ENCODE assay signal across 21 cellular contexts in genomic region chr22:48882636-48883200, GRCh38.
DNase-seq lines count a peak whose midpoint lies in the region; ATAC-seq and TF ChIP-seq lines count a peak whose summit lies in the region.
"Had no signal": no experiment of that assay in that cellular context is flagged by ENCODE, and none has a peak within 500 bp of the region (broad histone marks: within the 10 kb centered on the region; RNA-seq: fewer than 3 reads in every experiment).

No MANE protein-coding gene starts in this region.

- no peaks in the 10 kb centered on the region for H3K36me3 ChIP-seq in endodermal cell (ENCODE audit: control insufficient read depth, insufficient read depth, low read length)
- H3K36me3 ChIP-seq: BE2C had no signal

- H3K4me1 Mint-ChIP-seq in endodermal cell (peaks cover 3% of the 10 kb centered on the region), osteocyte (ENCODE audit: unreplicated experiment) (no peaks in the 10 kb centered on the region)

- H3K9me3 ChIP-seq in endodermal cell (ENCODE audit: control insufficient read depth, low read length) = no peaks in the 10 kb centered on the region
- H3K9me3 ChIP-seq: BE2C had no signal

- no peak overlapping the region for H3K4me3 Mint-ChIP-seq in endodermal cell
- H3K4me3 Mint-ChIP-seq in osteocyte (ENCODE audit: unreplicated experiment) = no peak overlapping the region

- ATAC-seq in left ventricle myocardium superior (no peak), left cardiac atrium (no peak), HG03520 (IDR thresholded peaks at IDR 0.05; ENCODE audit: unreplicated experiment) (no peak)

- H3K4me3 ChIP-seq in endodermal cell (ENCODE audit: low read length) = no peak overlapping the region
- H3K4me3 ChIP-seq: GM23248 had no signal

- WGBS in endodermal cell (ENCODE audit: insufficient coverage in 1 of 2, insufficient read length in 1 of 2), 2 experiments = 86 to 88% methylated on average over 12 to 17 of the region's 17 CpGs

- H3K27ac ChIP-seq in endodermal cell (ENCODE audit: low read depth, low read length) = no peak overlapping the region
- H3K27ac ChIP-seq: GM23248, KMS-11 had no signal

- no peaks in the 10 kb centered on the region for H3K27me3 ChIP-seq in endodermal cell (ENCODE audit: control insufficient read depth, insufficient read depth, low read length, poor library complexity, severe bottlenecking)
- H3K27me3 ChIP-seq: BE2C had no signal

- H3K27ac Mint-ChIP-seq in endodermal cell (no peak overlapping the region), osteocyte (ENCODE audit: unreplicated experiment) (no peak overlapping the region)

- DNase-seq in left ventricle myocardium superior (peak; percentile 10), left cardiac atrium (no peak), endodermal cell (peak; percentile 27), osteocyte (ENCODE audit: extremely low spot score, unreplicated experiment) (peak; percentile 79), NCI-H2227 treated with DMSO at 0.1 percent for 48 hours (lab: John Stamatoyannopoulos, UW) (no peak)
- no peak for DNase-seq in activated T-cell treated with anti-CD3 and anti-CD28 coated beads, Interleukin-2, amount 50 U/mL, for 1 hour
- DNase-seq: BE2C, DMS53, GDM1, GM23248, HCEC 1CT, MV-4-11, NCI-H1694, NCI-H2081 treated with DMSO at 0.1 percent for 48 hours, NCI-H2171 treated with DMSO at 0.1 percent for 48 hours, NCI-H446, NCI-H526, OCI-M1, SHP77 treated with DMSO at 0.1 percent for 48 hours had no signal

- no peaks in the 10 kb centered on the region for H3K27me3 Mint-ChIP-seq in endodermal cell (ENCODE audit: insufficient read depth)
- peaks cover 4% of the 10 kb centered on the region for H3K27me3 Mint-ChIP-seq in osteocyte (ENCODE audit: unreplicated experiment)

- H3K9ac ChIP-seq in endodermal cell (ENCODE audit: extremely low read depth, low read length, poor library complexity, severe bottlenecking) = no peak overlapping the region
- H3K9ac ChIP-seq: GM23248, KMS-11 had no signal

- intact Hi-C loops in left ventricle myocardium superior (cut with micrococcal nuclease) = no loop called here
- intact Hi-C loops in left cardiac atrium (cut with DNase I) = no loop called here

- H3K9me3 Mint-ChIP-seq in endodermal cell (no peaks in the 10 kb centered on the region), osteocyte (ENCODE audit: unreplicated experiment) (no peaks in the 10 kb centered on the region)

- H3K36me3 Mint-ChIP-seq in endodermal cell (ENCODE audit: low read depth) (no peaks in the 10 kb centered on the region), osteocyte (ENCODE audit: unreplicated experiment) (no peaks in the 10 kb centered on the region)

- H3K4me1 ChIP-seq in endodermal cell (ENCODE audit: control insufficient read depth, insufficient read depth, low read length) = no peaks in the 10 kb centered on the region
- H3K4me1 ChIP-seq: BE2C had no signal

- no peak for TF ChIP-seq CTCF in endodermal cell (conservative IDR thresholded peaks at IDR 0.05)
- no peak for TF ChIP-seq CTCF in osteocyte (IDR thresholded peaks at IDR 0.05)

Comparison
In these comparisons a context has a peak if more than half of its experiments do, and no peak if none do; other contexts are left out.
1. DNase-seq: peak in left ventricle myocardium superior (single experiment), endodermal cell (single experiment) and osteocyte (single experiment); none in left cardiac atrium (single experiment), activated T-cell treated with anti-CD3 and anti-CD28 coated beads, Interleukin-2, amount 50 U/mL, for 1 hour (single experiment) and NCI-H2227 treated with DMSO at 0.1 percent for 48 hours (single experiment).